ENCODE assay signal across 8 cellular contexts in genomic region chr12:68119724-68120211, GRCh38. TPM values are rescaled to one million over a fixed set of nuclear protein-coding genes. Genes with fewer than 3 reads are reported as not detected.
DNase-seq lines count a peak whose midpoint lies in the region; ATAC-seq and FAIRE-seq lines count a peak whose summit lies in the region.

No MANE protein-coding gene starts in this region.

- H3K36me3 Mint-ChIP-seq in activated naive CD4-positive, alpha-beta T cell treated with anti-CD3 and anti-CD28 coated beads, Interleukin-2, amount 50 U/mL, for 72 hours: peaks cover 7 to 31% of the 10 kb centered on the region in 2 donors
- peaks cover 8 to 12% of the 10 kb centered on the region in 2 donors for H3K36me3 Mint-ChIP-seq in stimulated activated naive B cell treated with anti-CD40 and anti-IgM and Interleukin-4, amounts not matched to agents 10 μg/mL and 1 μg/mL and 100 μg/mL, for 72 hours

- H3K4me3 Mint-ChIP-seq in stimulated activated naive B cell treated with anti-CD40 and anti-IgM and Interleukin-4, amounts not matched to agents 10 μg/mL and 1 μg/mL and 100 μg/mL, for 72 hours: no peak overlapping the region

- intact Hi-C loops in left colon (cut with DNase I, micrococcal nuclease) (no loop called here), Right ventricle myocardium inferior (cut with DNase I) (loop anchor here (2.0 kb wide), 1 partner anchor 29 kb away; no protein-coding TSS in a partner anchor)

- DNase-seq in NCI-H345 treated with DMSO at 0.1 percent for 48 hours (lab: John Stamatoyannopoulos, UW; ENCODE audit: unreplicated experiment): peak; percentile 26
- peak; percentile 65 to 80 for DNase-seq in activated naive CD4-positive, alpha-beta T cell treated with anti-CD3 and anti-CD28 coated beads, Interleukin-2, amount 50 U/mL, for 72 hours (ENCODE audit: low spot score in 2 of 2)
- peak; percentile 37 for DNase-seq in stimulated activated naive B cell treated with anti-CD40 and anti-IgM and Interleukin-4, amounts not matched to agents 10 μg/mL and 1 μg/mL and 100 μg/mL, for 72 hours
- no peak for DNase-seq in urothelium cell line (ENCODE audit: low spot score)
- no peak for DNase-seq in left colon
- DNase-seq in Right ventricle myocardium inferior (ENCODE audit: missing footprints): no peak

- ATAC-seq in GM18519 (IDR thresholded peaks at IDR 0.05; ENCODE audit: low FRiP score, unreplicated experiment): peak; percentile 70
- ATAC-seq in HG02571 (IDR thresholded peaks at IDR 0.05; ENCODE audit: unreplicated experiment): peak; percentile 94
- peak; percentile 77 to 85 for ATAC-seq in activated naive CD4-positive, alpha-beta T cell treated with anti-CD3 and anti-CD28 coated beads, Interleukin-2, amount 50 U/mL, for 72 hours
- peak; percentile 84 to 90 for ATAC-seq in stimulated activated naive B cell treated with anti-CD40 and anti-IgM and Interleukin-4, amounts not matched to agents 10 μg/mL and 1 μg/mL and 100 μg/mL, for 72 hours (replicated peaks)
- ATAC-seq in left colon: no peak
- no peak for ATAC-seq in Right ventricle myocardium inferior

- H3K27ac Mint-ChIP-seq in activated naive CD4-positive, alpha-beta T cell treated with anti-CD3 and anti-CD28 coated beads, Interleukin-2, amount 50 U/mL, for 72 hours: no peak overlapping the region
- H3K27ac Mint-ChIP-seq in stimulated activated naive B cell treated with anti-CD40 and anti-IgM and Interleukin-4, amounts not matched to agents 10 μg/mL and 1 μg/mL and 100 μg/mL, for 72 hours: peak overlapping the region; percentile 15

- H3K27me3 Mint-ChIP-seq in stimulated activated naive B cell treated with anti-CD40 and anti-IgM and Interleukin-4, amounts not matched to agents 10 μg/mL and 1 μg/mL and 100 μg/mL, for 72 hours: no peaks in the 10 kb centered on the region

- H3K4me1 Mint-ChIP-seq in stimulated activated naive B cell treated with anti-CD40 and anti-IgM and Interleukin-4, amounts not matched to agents 10 μg/mL and 1 μg/mL and 100 μg/mL, for 72 hours: peaks cover 12 to 17% of the 10 kb centered on the region in 2 donors

- peaks cover 0 to 7% of the 10 kb centered on the region in 2 donors for H3K9me3 Mint-ChIP-seq in activated naive CD4-positive, alpha-beta T cell treated with anti-CD3 and anti-CD28 coated beads, Interleukin-2, amount 50 U/mL, for 72 hours
- H3K9me3 Mint-ChIP-seq in stimulated activated naive B cell treated with anti-CD40 and anti-IgM and Interleukin-4, amounts not matched to agents 10 μg/mL and 1 μg/mL and 100 μg/mL, for 72 hours: peaks cover 4% of the 10 kb centered on the region in 2 donors

- no peak for FAIRE-seq in urothelium cell line (lab: Jason Lieb, UNC)

RNA-seq across cellular contexts. Expression of gene IFNG, which starts 39.8 kb away (rescaled TPM):
- 10 to 100 TPM; 53.0 to 69.4 TPM for total RNA-seq in activated naive CD4-positive, alpha-beta T cell treated with anti-CD3 and anti-CD28 coated beads, Interleukin-2, amount 50 U/mL, for 72 hours
- total RNA-seq in left colon: not detected
- total RNA-seq in Right ventricle myocardium inferior: not detected

Comparison
In these comparisons a context has a peak if more than half of its experiments do, and no peak if none do; other contexts are left out.
1. ATAC-seq: peak in GM18519 (single experiment), HG02571 (single experiment), activated naive CD4-positive, alpha-beta T cell treated with anti-CD3 and anti-CD28 coated beads, Interleukin-2, amount 50 U/mL, for 72 hours (2 of 2) and stimulated activated naive B cell treated with anti-CD40 and anti-IgM and Interleukin-4, amounts not matched to agents 10 μg/mL and 1 μg/mL and 100 μg/mL, for 72 hours (2 of 2); none in left colon (single experiment) and Right ventricle myocardium inferior (single experiment).
2. DNase-seq: peak in NCI-H345 treated with DMSO at 0.1 percent for 48 hours (single experiment), activated naive CD4-positive, alpha-beta T cell treated with anti-CD3 and anti-CD28 coated beads, Interleukin-2, amount 50 U/mL, for 72 hours (2 of 2) and stimulated activated naive B cell treated with anti-CD40 and anti-IgM and Interleukin-4, amounts not matched to agents 10 μg/mL and 1 μg/mL and 100 μg/mL, for 72 hours (single experiment); none in urothelium cell line (single experiment), left colon (0 of 2) and Right ventricle myocardium inferior (single experiment).
3. RNA of gene IFNG, which starts 39.8 kb away (total RNA-seq): 53.0 to 69.4 TPM in activated naive CD4-positive, alpha-beta T cell treated with anti-CD3 and anti-CD28 coated beads, Interleukin-2, amount 50 U/mL, for 72 hours; not detected in left colon and not detected in Right ventricle myocardium inferior (single experiment); every median in the first group is over 10 times any median in the second.